ENCODE assay signal across 18 cellular contexts in genomic region chr21:43933146-43933673, GRCh38.
A peak's percentile ranks its signal among the peaks of the same experiment; 100 is the strongest.
DNase-seq lines count a peak whose midpoint lies in the region; ATAC-seq and TF ChIP-seq lines count a peak whose summit lies in the region.
"Had no signal": no experiment of that assay in that cellular context is flagged by ENCODE, and none has a peak within 500 bp of the region (broad histone marks: within the 10 kb centered on the region; RNA-seq: fewer than 3 reads in every experiment).

No MANE protein-coding gene starts in this region.

- ATAC-seq in GM21528 (IDR thresholded peaks at IDR 0.05; ENCODE audit: low FRiP score, unreplicated experiment), result no peak
- ATAC-seq: Panc1, Right ventricle myocardium inferior had no signal

- in situ Hi-C loops in G401 (cut with HindIII; ENCODE audit: low sequenced_read_pairs), result no loop called here

- POLR2A ChIA-PET in HEK293 (lab: Yijun Ruan, JAX), result no interaction called here

- peaks cover 29% of the 10 kb centered on the region for H3K4me1 Mint-ChIP-seq in glutamatergic neuron (ENCODE audit: low read depth, unreplicated experiment)

- no peaks in the 10 kb centered on the region for H3K36me3 Mint-ChIP-seq in glutamatergic neuron (ENCODE audit: unreplicated experiment)

- H3K27ac ChIP-seq in HEK293 (ENCODE audit: extremely low read depth, low read depth, low read length), result no peak overlapping the region
- peak overlapping the region; percentile 99 for H3K27ac ChIP-seq in VCaP
- H3K27ac ChIP-seq in uterus, result no peak overlapping the region

- no peak for TF ChIP-seq CTCF in HEK293 (tag by site-specific recombination; IDR thresholded peaks at IDR 0.05)
- no peak for TF ChIP-seq CTCF in VCaP (conservative IDR thresholded peaks at IDR 0.05)
- no peak for TF ChIP-seq CTCF in glutamatergic neuron (IDR thresholded peaks at IDR 0.05; ENCODE audit: partially characterized antibody, unreplicated experiment)
- no peak for TF ChIP-seq CTCF in uterus (IDR thresholded peaks at IDR 0.05)

- no peaks in the 10 kb centered on the region for H3K27me3 ChIP-seq in uterus

- TF ChIP-seq POLR2A in uterus (IDR thresholded peaks at IDR 0.05), result no peak

- H3K9me3 ChIP-seq in HEK293 (ENCODE audit: control insufficient read depth, insufficient read depth, low read depth, low read length), result no peaks in the 10 kb centered on the region
- H3K9me3 ChIP-seq in uterus, result no peaks in the 10 kb centered on the region
- H3K9me3 ChIP-seq: SK-N-SH had no signal

- H3K27ac Mint-ChIP-seq in glutamatergic neuron (ENCODE audit: unreplicated experiment), result peak overlapping the region; percentile 98
- H3K27ac Mint-ChIP-seq: B cell had no signal

- CTCF ChIA-PET in HEK293 (lab: Yijun Ruan, JAX), result interaction anchor here (0.9 kb wide), 1 partner anchor 8 kb away, joined by 3 read pairs; no protein-coding TSS in a partner anchor

- peaks cover 18% of the 10 kb centered on the region for H3K27me3 Mint-ChIP-seq in glutamatergic neuron (ENCODE audit: unreplicated experiment)
- H3K27me3 Mint-ChIP-seq: B cell; CD4-positive, alpha-beta T cell had no signal

- peaks cover 11% of the 10 kb centered on the region for H3K9me3 Mint-ChIP-seq in glutamatergic neuron (ENCODE audit: unreplicated experiment)
- H3K9me3 Mint-ChIP-seq: CD4-positive, alpha-beta T cell had no signal

- peak overlapping the region; percentile 72 for H3K4me3 Mint-ChIP-seq in glutamatergic neuron (ENCODE audit: unreplicated experiment)
- H3K4me3 Mint-ChIP-seq: B cell; CD4-positive, alpha-beta T cell had no signal

- H3K36me3 ChIP-seq in HEK293 (ENCODE audit: control insufficient read depth in 2 of 2, insufficient read depth in 1 of 2, low read length in 2 of 2) (peaks cover 3 to 12% of the 10 kb centered on the region in 2 experiments; a peak in 2 of 3 replicates), uterus (no peaks in the 10 kb centered on the region)

- H3K4me1 ChIP-seq in HEK293 (ENCODE audit: control insufficient read depth, insufficient read depth, low read length) (no peaks in the 10 kb centered on the region), uterus (no peaks in the 10 kb centered on the region)

- intact Hi-C loops in uterus (cut with DNase I; ENCODE audit: low total_unique reads), result no loop called here

- DNase-seq in G401 (ENCODE audit: low spot score) (peak; percentile 25), glutamatergic neuron (no peak), NCI-H82 treated with DMSO at 0.1 percent for 48 hours (lab: John Stamatoyannopoulos, UW; ENCODE audit: unreplicated experiment) (no peak), uterus (no peak)
- DNase-seq: ACHN; CD4-positive, alpha-beta T cell; DMS79; GDM1; NCI-H1048; NCI-H446; NCI-H774; SK-N-SH had no signal

- H3K4me3 ChIP-seq in HEK293 (ENCODE audit: low read depth, low read length) (no peak overlapping the region), uterus (no peak overlapping the region)

TF ChIP-seq in HEK293, 187 proteins besides CTCF, POLR2A, EP300 and RAD21:
- TF ChIP-seq, protein P1, sequence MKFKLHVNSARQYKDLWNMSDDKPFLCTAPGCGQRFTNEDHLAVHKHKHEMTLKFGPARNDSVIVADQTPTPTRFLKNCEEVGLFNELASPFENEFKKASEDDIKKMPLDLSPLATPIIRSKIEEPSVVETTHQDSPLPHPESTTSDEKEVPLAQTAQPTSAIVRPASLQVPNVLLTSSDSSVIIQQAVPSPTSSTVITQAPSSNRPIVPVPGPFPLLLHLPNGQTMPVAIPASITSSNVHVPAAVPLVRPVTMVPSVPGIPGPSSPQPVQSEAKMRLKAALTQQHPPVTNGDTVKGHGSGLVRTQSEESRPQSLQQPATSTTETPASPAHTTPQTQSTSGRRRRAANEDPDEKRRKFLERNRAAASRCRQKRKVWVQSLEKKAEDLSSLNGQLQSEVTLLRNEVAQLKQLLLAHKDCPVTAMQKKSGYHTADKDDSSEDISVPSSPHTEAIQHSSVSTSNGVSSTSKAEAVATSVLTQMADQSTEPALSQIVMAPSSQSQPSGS (tag by site-specific recombination; IDR thresholded peaks at IDR 0.05; ENCODE audit: low read depth), result peak; percentile 90
- TF ChIP-seq SCRT1 (tag by site-specific recombination; IDR thresholded peaks at IDR 0.05; ENCODE audit: borderline replicate concordance), result no peak
